ENCODE assay signal across 9 cellular contexts in the genomic region with DNA sequence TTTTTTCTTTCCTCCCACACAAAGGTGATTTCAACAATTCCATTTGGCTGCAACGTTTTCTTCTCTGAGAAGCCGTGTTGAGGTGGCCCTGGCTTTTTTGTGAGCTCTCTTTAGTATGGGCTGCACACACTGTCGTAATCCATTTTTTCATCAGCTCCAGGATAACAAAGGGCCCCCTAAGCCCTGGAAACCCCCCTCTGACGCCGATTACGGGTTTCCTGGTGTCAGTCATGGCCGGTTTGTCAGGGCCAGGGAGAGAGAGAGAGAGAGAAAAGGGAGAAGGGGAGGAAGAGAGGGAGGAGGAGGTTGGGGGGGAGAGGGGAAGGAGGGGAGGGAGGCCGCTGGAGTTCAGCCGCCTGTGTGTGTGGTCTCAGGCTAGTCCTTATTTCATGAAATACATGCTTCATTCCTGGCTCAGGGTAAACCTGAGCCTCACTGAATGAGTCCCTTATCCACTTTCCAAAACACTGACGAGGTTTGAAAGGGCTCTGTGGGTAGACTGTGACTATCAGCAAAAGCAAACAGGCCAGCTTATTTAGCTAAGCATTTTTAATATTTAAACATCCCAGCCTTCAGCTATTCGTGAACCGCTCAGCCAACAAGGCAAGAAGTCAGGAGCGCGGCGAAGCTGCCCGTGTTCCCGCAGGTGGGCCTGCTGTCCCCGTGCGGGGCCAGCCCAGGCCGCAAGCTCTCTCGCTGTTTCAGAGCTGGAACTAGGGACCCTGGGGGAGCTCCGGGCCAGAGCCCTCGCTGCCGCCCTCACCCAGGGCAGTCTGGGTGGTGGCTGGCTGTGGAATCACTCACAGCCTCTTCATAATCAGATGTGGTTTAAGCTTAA.
DNase-seq lines count a peak whose midpoint lies in the region; ATAC-seq and TF ChIP-seq lines count a peak whose summit lies in the region.
"Had no signal": no experiment of that assay in that cellular context is flagged by ENCODE, and none has a peak within 500 bp of the region (broad histone marks: within the 10 kb centered on the region; RNA-seq: fewer than 3 reads in every experiment).

No MANE protein-coding gene starts in this region.

- TF ChIP-seq EP300 in stomach (IDR thresholded peaks at IDR 0.05), result no peak

- DNase-seq in WERI-Rb-1, result peak; percentile 57
- DNase-seq in mesenchymal stem cell, result peak; percentile 28
- DNase-seq in stomach, result peak; percentile 80
- DNase-seq in NCI-H2107 treated with DMSO at 0.1 percent for 48 hours (lab: John Stamatoyannopoulos, UW; ENCODE audit: unreplicated experiment), result no peak
- no peak for DNase-seq in adrenal gland
- DNase-seq in germinal center (ENCODE audit: low spot score), result no peak
- DNase-seq: activated B cell treated with CpG ODN at 0.5 μM for 24 hours had no signal

- H4K91ac ChIP-seq in mesenchymal stem cell (ENCODE audit: low read length), result no peak overlapping the region

- TF ChIP-seq POLR2A in stomach (IDR thresholded peaks at IDR 0.05), result peak in 1 of 4 donors; percentile 38
- TF ChIP-seq POLR2A in adrenal gland (IDR thresholded peaks at IDR 0.05), result no peak

- peak overlapping the region; percentile 21 for H3K27ac ChIP-seq in WERI-Rb-1
- H3K27ac ChIP-seq in duodenal mucosa (ENCODE audit: low read depth, low read length), result peak overlapping the region; percentile 50
- no peak overlapping the region for H3K27ac ChIP-seq in mesenchymal stem cell (ENCODE audit: low read length, poor library complexity, severe bottlenecking)
- peak overlapping the region; percentile 83 to 97 (median 90) for H3K27ac ChIP-seq in stomach
- H3K27ac ChIP-seq in adrenal gland, result peak overlapping the region in 2 of 5 donors; percentile 62 to 84

- H2BK15ac ChIP-seq in mesenchymal stem cell (ENCODE audit: low read depth, poor library complexity, severe bottlenecking), result no peak overlapping the region

- H3K4me3 ChIP-seq in WERI-Rb-1 (ENCODE audit: low read depth, low read length) (no peak overlapping the region), duodenal mucosa (ENCODE audit: low read depth in 1 of 2, low read length in 2 of 2) (no peak overlapping the region), mesenchymal stem cell (ENCODE audit: insufficient read depth in 1 of 2, low read depth in 1 of 2, low read length in 2 of 2) (no peak overlapping the region), stomach (peak overlapping the region in 3 of 4 donors; percentile 1 to 13 (median 1)), adrenal gland (no peak overlapping the region)

- H2AK5ac ChIP-seq in mesenchymal stem cell (ENCODE audit: low read length, severe bottlenecking), result no peak overlapping the region

- no peak for ATAC-seq in GM18870 (IDR thresholded peaks at IDR 0.05; ENCODE audit: unreplicated experiment)

- no peak overlapping the region for H3K4ac ChIP-seq in mesenchymal stem cell (ENCODE audit: low read depth in 1 of 2, low read length in 2 of 2)

- H3K9ac ChIP-seq in duodenal mucosa (ENCODE audit: low read depth in 1 of 2, low read length in 2 of 2) (no peak overlapping the region), mesenchymal stem cell (ENCODE audit: low read length) (no peak overlapping the region)

- TF ChIP-seq CTCF in WERI-Rb-1 (IDR thresholded peaks at IDR 0.05; ENCODE audit: low read depth, low read length) (no peak), stomach (IDR thresholded peaks at IDR 0.05) (no peak), adrenal gland (IDR thresholded peaks at IDR 0.05) (no peak)

- no peak overlapping the region for H3K23ac ChIP-seq in mesenchymal stem cell (ENCODE audit: low read length in 2 of 2)

- no peak overlapping the region for H3K4me2 ChIP-seq in mesenchymal stem cell (ENCODE audit: low read length, poor library complexity, severe bottlenecking)

- H3K27me3 ChIP-seq in WERI-Rb-1 (ENCODE audit: insufficient read depth, low read depth, severe bottlenecking), result no peaks in the 10 kb centered on the region
- no peaks in the 10 kb centered on the region for H3K27me3 ChIP-seq in duodenal mucosa (ENCODE audit: control insufficient read depth in 1 of 2, insufficient read depth in 2 of 2, low read length in 2 of 2)
- H3K27me3 ChIP-seq in mesenchymal stem cell (ENCODE audit: control insufficient read depth in 1 of 2, insufficient read depth in 1 of 2, low read length in 2 of 2), result peaks cover 35 to 49% of the 10 kb centered on the region in 2 experiments
- H3K27me3 ChIP-seq in stomach, result no peaks in the 10 kb centered on the region
- H3K27me3 ChIP-seq in adrenal gland, result no peaks in the 10 kb centered on the region

- H3K79me1 ChIP-seq in mesenchymal stem cell (replicated peaks; ENCODE audit: low read length, poor library complexity, severe bottlenecking), result no peaks in the 10 kb centered on the region

- H3K36me3 ChIP-seq in WERI-Rb-1, result no peaks in the 10 kb centered on the region
- H3K36me3 ChIP-seq in duodenal mucosa (ENCODE audit: control insufficient read depth in 1 of 2, insufficient read depth in 2 of 2, low read length in 2 of 2), result no peaks in the 10 kb centered on the region
- H3K36me3 ChIP-seq in mesenchymal stem cell (ENCODE audit: control insufficient read depth in 1 of 2, insufficient read depth in 2 of 2, low read depth in 1 of 2, low read length in 2 of 2), result no peaks in the 10 kb centered on the region
- H3K36me3 ChIP-seq in stomach, result no peaks in the 10 kb centered on the region
- H3K36me3 ChIP-seq in adrenal gland (replicated peaks in 1 of 2), result no peaks in the 10 kb centered on the region

- H3K14ac ChIP-seq in mesenchymal stem cell (ENCODE audit: low read length in 2 of 2), result no peak overlapping the region

- no peak overlapping the region for H2BK120ac ChIP-seq in mesenchymal stem cell (ENCODE audit: low read depth, low read length)

- H3K18ac ChIP-seq in mesenchymal stem cell (ENCODE audit: low read depth in 1 of 2, low read length in 2 of 2), result peak overlapping the region; percentile 16 to 31

- no peak overlapping the region for H2AFZ ChIP-seq in mesenchymal stem cell (ENCODE audit: low read depth, low read length)

- H4K8ac ChIP-seq in mesenchymal stem cell (ENCODE audit: low read length), result peak overlapping the region; percentile 19

- 68% methylated on average over 21 of the region's 24 CpGs for WGBS in mesenchymal stem cell
- WGBS in stomach, 5 donors, result 10 to 26% (median 16%) methylated on average over 24 of the region's 24 CpGs
- WGBS in adrenal gland, 4 donors, result 50 to 64% (median 62%) methylated on average over 20 to 24 of the region's 24 CpGs

- H3K9me3 ChIP-seq in WERI-Rb-1 (ENCODE audit: severe bottlenecking) (no peaks in the 10 kb centered on the region), duodenal mucosa (ENCODE audit: control insufficient read depth in 1 of 2, low read length in 2 of 2) (no peaks in the 10 kb centered on the region), mesenchymal stem cell (ENCODE audit: control insufficient read depth, low read length) (no peaks in the 10 kb centered on the region), stomach (no peaks in the 10 kb centered on the region), adrenal gland (replicated peaks in 1 of 3) (no peaks in the 10 kb centered on the region)

- no peak overlapping the region for H2BK5ac ChIP-seq in mesenchymal stem cell (ENCODE audit: low read depth, low read length, poor library complexity, severe bottlenecking)

- intact Hi-C loops in stomach (cut with DNase I; ENCODE audit: low total_unique reads) (no loop called here), adrenal gland (cut with DNase I) (no loop called here)

- no peak overlapping the region for H2BK12ac ChIP-seq in mesenchymal stem cell (ENCODE audit: low read length in 2 of 2)

- H3K4me1 ChIP-seq in duodenal mucosa (ENCODE audit: control insufficient read depth in 1 of 2, insufficient read depth in 2 of 2, low read length in 2 of 2), result no peaks in the 10 kb centered on the region
- H3K4me1 ChIP-seq in mesenchymal stem cell (ENCODE audit: control insufficient read depth, insufficient read depth, low read depth, low read length), result peaks cover 2% of the 10 kb centered on the region
- H3K4me1 ChIP-seq in stomach, result peaks cover 39 to 45% (median 42%) of the 10 kb centered on the region in 4 donors
- no peaks in the 10 kb centered on the region for H3K4me1 ChIP-seq in adrenal gland (replicated peaks in 1 of 2)

Comparison
In these comparisons a context has a peak if more than half of its experiments do, and no peak if none do; other contexts are left out.
1. DNase-seq: peak in WERI-Rb-1 (single experiment), mesenchymal stem cell (single experiment) and stomach (single experiment); none in NCI-H2107 treated with DMSO at 0.1 percent for 48 hours (single experiment), adrenal gland (0 of 7) and germinal center (single experiment).
2. H3K4me3 ChIP-seq: peak in stomach (3 of 4); none in WERI-Rb-1 (single experiment), duodenal mucosa (0 of 2), mesenchymal stem cell (0 of 2) and adrenal gland (0 of 4).